Comparison of ENCODE assay signal across 8 cellular contexts in the genomic region with DNA sequence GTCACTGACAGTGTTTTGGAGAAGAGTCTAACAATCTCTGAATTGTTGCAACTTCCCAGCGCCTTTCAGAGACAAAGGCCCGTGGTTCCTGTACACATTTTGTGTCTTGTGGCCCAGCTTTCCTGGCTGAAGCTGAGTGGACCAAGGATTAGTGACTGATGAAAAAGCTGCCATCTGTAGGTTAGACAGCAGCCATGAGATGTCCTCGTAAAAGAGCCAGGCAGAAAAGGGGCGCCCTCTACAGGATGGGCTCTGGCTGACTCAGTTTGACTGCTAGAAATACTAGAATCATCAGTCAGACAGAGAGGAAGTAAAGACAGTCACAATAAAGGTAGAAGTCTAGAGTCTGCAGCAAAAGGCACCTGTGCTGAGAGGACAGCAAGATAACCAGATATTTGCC. TPM values are rescaled to one million over a fixed set of nuclear protein-coding genes. Genes with fewer than 3 reads are reported as not detected.
DNase-seq lines count a peak whose midpoint lies in the region; ATAC-seq and TF ChIP-seq lines count a peak whose summit lies in the region.

No MANE protein-coding gene starts in this region.

- intact Hi-C loops in head of caudate nucleus (cut with DNase I) = no loop called here

- no peaks in the 10 kb centered on the region for H3K9me3 Mint-ChIP-seq in mesothelial cell of epicardium

- peaks cover 27% of the 10 kb centered on the region for H3K4me1 Mint-ChIP-seq in mesothelial cell of epicardium

- peak; percentile 19 for DNase-seq in activated gamma-delta T cell treated with Interleukin-2 at 50 U/mL for 16 hours
- no peak for DNase-seq in activated gamma-delta T cell (lab: John Stamatoyannopoulos, UW)
- peak; percentile 21 for DNase-seq in NOMO-1 treated with dmso at 0.1 percent for 144 hours (lab: John Stamatoyannopoulos, UW; ENCODE audit: unreplicated experiment)
- DNase-seq in activated T-cell treated with anti-CD3 and anti-CD28 coated beads for 4 hours = peak; percentile 8
- DNase-seq in head of caudate nucleus = peak in 38 of 42 donors; percentile 8 to 77 (median 43)
- DNase-seq in stimulated activated CD4-positive, alpha-beta T cell treated with anti-CD3 and anti-CD28 coated beads, Interleukin-1b, Interleukin-23, amount 100 ng/mL, for 24 hours (ENCODE audit: low read depth in 4 of 4, low spot score in 1 of 4) = peak in 3 of 4 experiments; percentile 10 to 45 (median 10)
- DNase-seq in mesothelial cell of epicardium (ENCODE audit: low spot score in 2 of 2, unreplicated experiment in 2 of 2) = no peak

- H3K27me3 Mint-ChIP-seq in mesothelial cell of epicardium (ENCODE audit: low read depth) = no peaks in the 10 kb centered on the region

- ATAC-seq in GM18858 (IDR thresholded peaks at IDR 0.05; ENCODE audit: unreplicated experiment) = no peak

- no peaks in the 10 kb centered on the region for H3K36me3 Mint-ChIP-seq in mesothelial cell of epicardium

- H3K4me3 Mint-ChIP-seq in mesothelial cell of epicardium = no peak overlapping the region

- H3K27ac Mint-ChIP-seq in mesothelial cell of epicardium = no peak overlapping the region

- no peak for TF ChIP-seq CTCF in mesothelial cell of epicardium (IDR thresholded peaks at IDR 0.05; ENCODE audit: unreplicated experiment)

RNA-seq across cellular contexts. Expression of gene NF1, which starts 26.5 kb away (rescaled TPM):
- 91.9 to 104 TPM (median 94.5 TPM) in 3 replicates for total RNA-seq in mesothelial cell of epicardium

Comparison
In these comparisons a context has a peak if more than half of its experiments do, and no peak if none do; other contexts are left out.
1. DNase-seq: peak in activated gamma-delta T cell treated with Interleukin-2 at 50 U/mL for 16 hours (single experiment), NOMO-1 treated with dmso at 0.1 percent for 144 hours (single experiment), activated T-cell treated with anti-CD3 and anti-CD28 coated beads for 4 hours (single experiment), head of caudate nucleus (38 of 42) and stimulated activated CD4-positive, alpha-beta T cell treated with anti-CD3 and anti-CD28 coated beads, Interleukin-1b, Interleukin-23, amount 100 ng/mL, for 24 hours (3 of 4); none in activated gamma-delta T cell (single experiment) and mesothelial cell of epicardium (0 of 2).